In the genomic region with DNA sequence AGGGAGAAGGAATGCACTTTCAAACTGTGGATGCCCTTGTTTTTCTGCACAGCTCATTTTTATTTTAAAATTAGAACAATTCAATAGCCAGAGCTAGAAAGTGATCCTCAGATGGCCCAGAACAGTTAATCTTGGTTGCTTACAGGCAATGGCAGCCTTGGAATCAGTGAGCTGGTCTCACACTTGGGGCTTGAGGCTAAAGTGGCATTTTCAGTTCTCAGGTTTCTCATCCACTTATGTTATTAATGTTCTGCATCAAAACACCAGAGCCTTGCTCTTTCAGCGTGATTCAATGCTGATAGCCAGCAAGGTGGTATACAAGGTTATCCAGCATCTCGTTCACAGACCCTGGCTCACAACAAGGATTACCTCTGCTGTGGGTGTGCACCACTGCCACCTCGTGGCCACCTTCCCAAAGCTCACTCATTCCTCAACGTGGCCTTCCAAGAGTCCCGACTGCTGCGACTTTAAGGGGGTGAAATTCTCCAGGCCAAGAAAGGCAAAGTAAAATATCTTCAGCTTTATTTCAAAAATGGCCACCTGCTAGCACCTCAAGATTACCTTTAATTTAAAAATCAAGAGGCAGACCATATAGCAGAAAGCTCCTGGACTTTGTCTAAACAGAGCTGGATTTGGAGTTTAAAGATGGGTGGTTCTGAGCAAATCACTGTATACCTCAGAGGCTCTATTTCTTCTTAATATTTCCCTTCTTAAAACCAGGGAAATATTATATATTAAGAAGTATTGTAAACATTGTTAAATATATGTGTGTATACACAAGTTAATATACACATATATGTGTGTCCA, we compare ENCODE assay signal across 8 cellular contexts. TPM values are rescaled to one million over a fixed set of nuclear protein-coding genes. Genes with fewer than 3 reads are reported as not detected.
DNase-seq lines count a peak whose midpoint lies in the region; ATAC-seq and TF ChIP-seq lines count a peak whose summit lies in the region.

No MANE protein-coding gene starts in this region.

- TF ChIP-seq CTCF in OCI-LY7 (conservative IDR thresholded peaks at IDR 0.05; ENCODE audit: low read length) (peak; percentile 84), right atrium auricular region (IDR thresholded peaks at IDR 0.05) (peak; percentile 55 to 82), retinal pigment epithelial cell (conservative IDR thresholded peaks at IDR 0.05; ENCODE audit: low read depth, low read length) (peak; percentile 96)

- no peak overlapping the region for H3K4me2 ChIP-seq in OCI-LY7 (ENCODE audit: low read length)

- no peaks in the 10 kb centered on the region for H3K4me1 ChIP-seq in OCI-LY7 (ENCODE audit: insufficient read depth, low read length, poor library complexity, severe bottlenecking)
- no peaks in the 10 kb centered on the region for H3K4me1 ChIP-seq in right atrium auricular region

- no peaks in the 10 kb centered on the region for H3K79me2 ChIP-seq in OCI-LY7 (ENCODE audit: insufficient read depth, low read depth, low read length)

- CTCF ChIA-PET in OCI-LY7 (lab: Charles Lee; ENCODE audit: unreplicated experiment): no interaction called here

- BruUV-seq in OCI-LY7 (replicated peaks; lab: Mats Ljungman, UMichigan): no TSS peak

- POLR2A ChIA-PET in OCI-LY7 (lab: Charles Lee): no interaction called here

- H2AFZ ChIP-seq in OCI-LY7 (ENCODE audit: low read length): no peak overlapping the region

- H3K27ac ChIP-seq in OCI-LY7 (ENCODE audit: low read depth, low read length, poor library complexity, severe bottlenecking): no peak overlapping the region
- no peak overlapping the region for H3K27ac ChIP-seq in right atrium auricular region

- H3K27me3 ChIP-seq in right atrium auricular region: no peaks in the 10 kb centered on the region

- H3K27ac Mint-ChIP-seq in activated naive CD4-positive, alpha-beta T cell treated with anti-CD3 and anti-CD28 coated beads, Interleukin-2, amount 50 U/mL, for 72 hours: no peak overlapping the region

- H3K9me3 Mint-ChIP-seq in activated naive CD4-positive, alpha-beta T cell treated with anti-CD3 and anti-CD28 coated beads, Interleukin-2, amount 50 U/mL, for 72 hours: no peaks in the 10 kb centered on the region

- H3K4me3 ChIP-seq in OCI-LY7 (ENCODE audit: low read depth, low read length, poor library complexity, severe bottlenecking): no peak overlapping the region
- H3K4me3 ChIP-seq in right atrium auricular region: no peak overlapping the region
- no peak overlapping the region for H3K4me3 ChIP-seq in retinal pigment epithelial cell (ENCODE audit: low read length)

- ATAC-seq in GM19372 (IDR thresholded peaks at IDR 0.05; ENCODE audit: low read depth, unreplicated experiment): peak; percentile 94
- peak; percentile 98 for ATAC-seq in HG03342 (IDR thresholded peaks at IDR 0.05; ENCODE audit: unreplicated experiment)
- peak; percentile 52 to 53 for ATAC-seq in activated naive CD4-positive, alpha-beta T cell treated with anti-CD3 and anti-CD28 coated beads, Interleukin-2, amount 50 U/mL, for 72 hours

- intact Hi-C loops in OCI-LY7 (cut with micrococcal nuclease; ENCODE audit: unreplicated experiment): no loop called here

- no peaks in the 10 kb centered on the region for H3K9me2 ChIP-seq in OCI-LY7 (ENCODE audit: insufficient read depth, low read length)

- no peaks in the 10 kb centered on the region for H3K36me3 Mint-ChIP-seq in activated naive CD4-positive, alpha-beta T cell treated with anti-CD3 and anti-CD28 coated beads, Interleukin-2, amount 50 U/mL, for 72 hours

- peak; percentile 69 for DNase-seq in DMS53 (lab: John Stamatoyannopoulos, UW)
- DNase-seq in OCI-LY7 (ENCODE audit: low spot score): peak; percentile 51
- peak in 1 of 2 donors; percentile 42 for DNase-seq in activated naive CD4-positive, alpha-beta T cell treated with anti-CD3 and anti-CD28 coated beads, Interleukin-2, amount 50 U/mL, for 72 hours (ENCODE audit: low spot score in 2 of 2)
- peak; percentile 73 for DNase-seq in right atrium auricular region (ENCODE audit: low spot score)
- peak; percentile 10 for DNase-seq in retinal pigment epithelial cell (ENCODE audit: low read depth)
- DNase-seq in NCI-H1436 treated with DMSO at 0.1 percent for 48 hours (lab: John Stamatoyannopoulos, UW): no peak

- no peaks in the 10 kb centered on the region for H3K9me3 ChIP-seq in OCI-LY7 (ENCODE audit: low read length)
- peaks cover 0 to 4% of the 10 kb centered on the region in 2 donors for H3K9me3 ChIP-seq in right atrium auricular region

- no peaks in the 10 kb centered on the region for H3K36me3 ChIP-seq in OCI-LY7 (ENCODE audit: insufficient read depth, low read length)
- no peaks in the 10 kb centered on the region for H3K36me3 ChIP-seq in right atrium auricular region

- H4K20me1 ChIP-seq in OCI-LY7 (ENCODE audit: insufficient read depth, low read length): no peaks in the 10 kb centered on the region

RNA-seq across cellular contexts. Expression of gene FSHB, which starts 34.2 kb away (rescaled TPM):
- total RNA-seq in OCI-LY7 (2014; rRNA removed; shearing (Covaris generic)): not detected in 2 replicates
- not detected in 2 replicates for total RNA-seq in OCI-LY7 (2022)
- total RNA-seq in activated naive CD4-positive, alpha-beta T cell treated with anti-CD3 and anti-CD28 coated beads, Interleukin-2, amount 50 U/mL, for 72 hours: not detected
- total RNA-seq in right atrium auricular region: not detected
